12 cellular contexts compared by ENCODE assay signal in the genomic region with DNA sequence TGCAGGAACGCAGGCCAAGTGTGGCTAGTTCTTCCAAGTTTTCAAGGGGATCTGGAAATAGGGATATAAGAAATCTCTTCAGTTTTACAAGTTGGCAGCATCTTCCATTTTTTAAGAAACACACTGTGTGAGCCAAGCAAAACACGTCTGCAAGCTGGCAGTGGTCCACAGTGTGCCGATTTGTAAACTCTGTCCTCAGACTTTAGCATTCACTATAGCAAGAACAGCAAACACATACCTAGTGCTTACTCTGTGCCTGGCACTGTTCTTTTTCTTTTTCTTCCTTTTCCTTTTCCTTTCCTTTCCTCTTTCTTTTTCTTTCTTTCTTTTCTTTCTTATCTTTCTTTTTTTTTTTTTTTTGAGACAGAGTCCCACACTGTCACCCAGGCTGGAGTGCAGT. TPM values are rescaled to one million over a fixed set of nuclear protein-coding genes. Genes with fewer than 3 reads are reported as not detected.
DNase-seq lines count a peak whose midpoint lies in the region; ATAC-seq and TF ChIP-seq lines count a peak whose summit lies in the region.
"Had no signal": no experiment of that assay in that cellular context is flagged by ENCODE, and none has a peak within 500 bp of the region (broad histone marks: within the 10 kb centered on the region; RNA-seq: fewer than 3 reads in every experiment).

No MANE protein-coding gene starts in this region.

- H3K4me3 ChIP-seq in Loucy (ENCODE audit: low read length, poor library complexity, severe bottlenecking) (peak overlapping the region; percentile 90), hepatocyte (no peak overlapping the region), subcutaneous abdominal adipose tissue (ENCODE audit: low read depth in 1 of 5, low read length in 5 of 5) (no peak overlapping the region)
- H3K4me3 ChIP-seq: cardiac muscle cell had no signal

- 64% methylated on average over 3 of the region's 3 CpGs for WGBS in hepatocyte (ENCODE audit: low lambda C conversion rate, missing lambda C conversion rate)

- no peak for DNase-seq in central memory CD8-positive, alpha-beta T cell (ENCODE audit: low spot score in 2 of 2)
- DNase-seq in hepatocyte (ENCODE audit: low spot score) (no peak), RKO (ENCODE audit: low spot score) (no peak), NCI-H1092 treated with DMSO at 0.1 percent for 48 hours (lab: John Stamatoyannopoulos, UW) (no peak), NCI-H510A (lab: John Stamatoyannopoulos, UW) (no peak)
- DNase-seq in activated T-cell treated with anti-CD3 and anti-CD28 coated beads, Interleukin-2, amount 50 U/mL, for 4 hours = no peak
- DNase-seq: activated CD4-positive, alpha-beta T cell treated with anti-CD3 and anti-CD28 coated beads for 1 hour; foreskin keratinocyte; nucleus accumbens had no signal

- peaks cover 23% of the 10 kb centered on the region for H3K79me2 ChIP-seq in Loucy (ENCODE audit: insufficient read depth, low read length)
- peaks cover 24% of the 10 kb centered on the region for H3K79me2 ChIP-seq in hepatocyte

- peaks cover 7% of the 10 kb centered on the region for H3K27me3 ChIP-seq in Loucy (ENCODE audit: insufficient read depth, low read length, poor library complexity, severe bottlenecking)
- H3K27me3 ChIP-seq in hepatocyte = no peaks in the 10 kb centered on the region
- H3K27me3 ChIP-seq in subcutaneous abdominal adipose tissue (ENCODE audit: control insufficient read depth in 5 of 5, insufficient read depth in 4 of 5, low read length in 5 of 5) = no peaks in the 10 kb centered on the region
- H3K27me3 ChIP-seq: cardiac muscle cell, foreskin keratinocyte had no signal

- no peaks in the 10 kb centered on the region for H3K9me2 ChIP-seq in Loucy (replicated peaks; ENCODE audit: low read depth, low read length)
- no peaks in the 10 kb centered on the region for H3K9me2 ChIP-seq in hepatocyte (replicated peaks; ENCODE audit: insufficient read depth)

- peak overlapping the region; percentile 99 for H3K9ac ChIP-seq in Loucy (ENCODE audit: low read depth, low read length, poor library complexity, severe bottlenecking)
- no peak overlapping the region for H3K9ac ChIP-seq in subcutaneous abdominal adipose tissue (ENCODE audit: low read length in 5 of 5)

- H3K27me3 Mint-ChIP-seq in central memory CD8-positive, alpha-beta T cell = no peaks in the 10 kb centered on the region
- H3K27me3 Mint-ChIP-seq in activated T-cell treated with anti-CD3 and anti-CD28 coated beads, Interleukin-2, amount 50 U/mL, for 4 hours (ENCODE audit: low read depth) = no peaks in the 10 kb centered on the region

- peak overlapping the region; percentile 66 for H3K27ac ChIP-seq in hepatocyte
- peak overlapping the region; percentile 30 for H3K27ac ChIP-seq in subcutaneous abdominal adipose tissue (ENCODE audit: low read depth, low read length)
- H3K27ac ChIP-seq: cardiac muscle cell, foreskin keratinocyte had no signal

- H3K36me3 Mint-ChIP-seq in central memory CD8-positive, alpha-beta T cell (ENCODE audit: insufficient read depth) = no peaks in the 10 kb centered on the region
- H3K36me3 Mint-ChIP-seq in activated T-cell treated with anti-CD3 and anti-CD28 coated beads, Interleukin-2, amount 50 U/mL, for 4 hours (ENCODE audit: insufficient read depth) = no peaks in the 10 kb centered on the region

- H3K4me2 ChIP-seq in Loucy (ENCODE audit: low read depth, low read length, poor library complexity, severe bottlenecking) (peak overlapping the region; percentile 84), hepatocyte (no peak overlapping the region)

- ATAC-seq in central memory CD8-positive, alpha-beta T cell (replicated peaks; ENCODE audit: extremely low read depth, poor library complexity, severe bottlenecking) = no peak
- ATAC-seq in activated T-cell treated with anti-CD3 and anti-CD28 coated beads, Interleukin-2, amount 50 U/mL, for 4 hours = no peak
- ATAC-seq: foreskin keratinocyte had no signal

- no peaks in the 10 kb centered on the region for H3K9me3 Mint-ChIP-seq in central memory CD8-positive, alpha-beta T cell
- H3K9me3 Mint-ChIP-seq in activated T-cell treated with anti-CD3 and anti-CD28 coated beads, Interleukin-2, amount 50 U/mL, for 4 hours = no peaks in the 10 kb centered on the region

- no peaks in the 10 kb centered on the region for H3K9me3 ChIP-seq in Loucy (ENCODE audit: insufficient read depth, low read depth, low read length)
- H3K9me3 ChIP-seq in hepatocyte (ENCODE audit: low read depth) = no peaks in the 10 kb centered on the region
- no peaks in the 10 kb centered on the region for H3K9me3 ChIP-seq in subcutaneous abdominal adipose tissue (ENCODE audit: control insufficient read depth in 5 of 5, low read length in 5 of 5)

- H3K4me1 ChIP-seq in Loucy (ENCODE audit: insufficient read depth, low read length, poor library complexity, severe bottlenecking) (peaks cover 30% of the 10 kb centered on the region), hepatocyte (ENCODE audit: insufficient read depth) (peaks cover 19% of the 10 kb centered on the region), subcutaneous abdominal adipose tissue (ENCODE audit: control insufficient read depth in 5 of 5, insufficient read depth in 5 of 5, low read length in 5 of 5) (peaks cover 8 to 62% (median 49%) of the 10 kb centered on the region in 5 donors)

- H3F3A ChIP-seq in Loucy (ENCODE audit: low read depth) = 0 out of 2 replicates have a peak, but pooled peaks cover 6% of the 10 kb centered on the region

- peaks cover 4% of the 10 kb centered on the region; the same call in 1 of the 2 replicates for H3K36me3 ChIP-seq in Loucy (ENCODE audit: insufficient read depth, low read length)
- H3K36me3 ChIP-seq in hepatocyte (replicated peaks; ENCODE audit: insufficient read depth, low read depth) = no peaks in the 10 kb centered on the region
- H3K36me3 ChIP-seq in subcutaneous abdominal adipose tissue (ENCODE audit: control insufficient read depth in 5 of 5, insufficient read depth in 5 of 5, low read length in 5 of 5) = peaks cover 0 to 13% (median 4%) of the 10 kb centered on the region in 5 donors
- H3K36me3 ChIP-seq: cardiac muscle cell had no signal

- H4K20me1 ChIP-seq in Loucy (ENCODE audit: insufficient read depth, low read length, poor library complexity, severe bottlenecking) (peaks cover 3% of the 10 kb centered on the region), hepatocyte (ENCODE audit: insufficient read depth, poor library complexity, severe bottlenecking) (no peaks in the 10 kb centered on the region)

- TF ChIP-seq CTCF in Loucy (conservative IDR thresholded peaks at IDR 0.05; ENCODE audit: low read length) (no peak), hepatocyte (IDR thresholded peaks at IDR 0.05; ENCODE audit: poor library complexity) (no peak)

- no peak overlapping the region for H2AFZ ChIP-seq in Loucy (ENCODE audit: low read length)
- H2AFZ ChIP-seq in hepatocyte = no peak overlapping the region

- H3K4me1 Mint-ChIP-seq in central memory CD8-positive, alpha-beta T cell = peaks cover 20% of the 10 kb centered on the region
- peaks cover 17% of the 10 kb centered on the region for H3K4me1 Mint-ChIP-seq in activated T-cell treated with anti-CD3 and anti-CD28 coated beads, Interleukin-2, amount 50 U/mL, for 4 hours (ENCODE audit: low read depth)

- H3K4me3 Mint-ChIP-seq in central memory CD8-positive, alpha-beta T cell = no peak overlapping the region
- no peak overlapping the region for H3K4me3 Mint-ChIP-seq in activated T-cell treated with anti-CD3 and anti-CD28 coated beads, Interleukin-2, amount 50 U/mL, for 4 hours

- peak overlapping the region; percentile 85 for H3K27ac Mint-ChIP-seq in central memory CD8-positive, alpha-beta T cell (ENCODE audit: low read depth)

RNA-seq across cellular contexts. Expression of a gene that starts 2.9 kb away (rescaled TPM):
- total RNA-seq in hepatocyte = 42.4 and 52.5 TPM in 2 replicates
- 54.0 and 56.9 TPM in 2 replicates for polyA plus RNA-seq in hepatocyte
- total RNA-seq in activated T-cell treated with anti-CD3 and anti-CD28 coated beads, Interleukin-2, amount 50 U/mL, for 4 hours = 1 to 10 TPM; 1.5 to 3.3 (median 2.8) TPM

RNA-seq across cellular contexts. Expression of a gene that starts 5.8 kb away (rescaled TPM):
- total RNA-seq in hepatocyte = 1.8 and 2.7 TPM in 2 replicates
- polyA plus RNA-seq in hepatocyte = 2.2 and 2.3 TPM in 2 replicates
- total RNA-seq in activated T-cell treated with anti-CD3 and anti-CD28 coated beads, Interleukin-2, amount 50 U/mL, for 4 hours = 10 to 100 TPM; 39.3 to 49.0 (median 40.5) TPM

RNA-seq across cellular contexts. Expression of a gene that starts 28.4 kb away (rescaled TPM):
- total RNA-seq in hepatocyte = 15.6 and 19.4 TPM in 2 replicates
- 2.1 and 3.6 TPM in 2 replicates for polyA plus RNA-seq in hepatocyte
- total RNA-seq in activated T-cell treated with anti-CD3 and anti-CD28 coated beads, Interleukin-2, amount 50 U/mL, for 4 hours = 10 to 100 TPM; 25.8 to 31.3 (median 30.8) TPM

RNA-seq across cellular contexts. Expression of a gene that starts 33.2 kb away (rescaled TPM):
- total RNA-seq in hepatocyte = 17.5 and 18.1 TPM in 2 replicates
- 16.7 and 20.8 TPM in 2 replicates for polyA plus RNA-seq in hepatocyte
- 1 to 10 TPM; 1.2 to 2.0 (median 1.3) TPM for total RNA-seq in activated T-cell treated with anti-CD3 and anti-CD28 coated beads, Interleukin-2, amount 50 U/mL, for 4 hours

RNA-seq across cellular contexts. Expression of a gene that starts 55.4 kb away (rescaled TPM):
- total RNA-seq in hepatocyte = 1.1 and 1.7 TPM in 2 replicates
- 13.0 and 18.2 TPM in 2 replicates for polyA plus RNA-seq in hepatocyte
- total RNA-seq in activated T-cell treated with anti-CD3 and anti-CD28 coated beads, Interleukin-2, amount 50 U/mL, for 4 hours = under 1 TPM; 0.18 to 0.33 (median 0.28) TPM

Comparison
In these comparisons a context has a peak if more than half of its experiments do, and no peak if none do; other contexts are left out.
1. RNA of a gene that starts 2.9 kb away (total RNA-seq): 42.4 to 52.5 TPM in hepatocyte; 1.5 to 3.3 TPM in activated T-cell treated with anti-CD3 and anti-CD28 coated beads, Interleukin-2, amount 50 U/mL, for 4 hours; every median in the first group is over 10 times any median in the second.
2. RNA of a gene that starts 5.8 kb away (total RNA-seq): 39.3 to 49.0 TPM in activated T-cell treated with anti-CD3 and anti-CD28 coated beads, Interleukin-2, amount 50 U/mL, for 4 hours; 1.8 to 2.7 TPM in hepatocyte; every median in the first group is over 10 times any median in the second.